In the genomic region with DNA sequence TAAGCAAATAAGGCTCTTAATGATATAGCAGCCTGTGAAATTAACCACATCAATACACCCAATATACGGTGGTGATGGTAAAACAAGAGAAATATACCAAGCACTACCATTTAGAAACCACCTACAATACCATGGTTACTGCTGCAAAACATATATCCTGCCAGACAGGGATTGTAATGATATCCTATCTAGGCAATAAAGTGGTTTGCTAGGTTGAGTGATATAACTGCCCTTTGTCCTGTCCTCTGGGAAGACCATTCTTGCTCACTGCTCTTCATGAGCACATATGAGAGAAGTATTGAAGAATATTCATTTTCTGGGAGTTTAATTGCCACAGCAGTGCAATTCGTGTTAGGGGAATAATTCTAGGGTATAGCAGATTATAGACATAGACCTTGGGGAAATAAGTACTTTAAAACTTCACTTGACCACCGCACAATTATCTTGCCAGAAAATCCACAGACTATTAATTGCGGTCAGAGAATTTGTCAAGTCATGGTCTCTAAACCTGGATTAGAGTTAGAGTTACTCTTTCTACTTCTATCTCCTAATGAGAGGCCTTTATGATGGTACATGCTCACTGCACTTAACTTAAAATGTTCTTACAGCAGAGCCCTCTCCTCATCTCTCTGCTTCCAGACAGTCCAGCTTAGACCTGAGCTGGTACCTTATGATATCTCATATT, we compare ENCODE assay signal across 34 cellular contexts.
"Had no signal": no experiment of that assay in that cellular context is flagged by ENCODE, and none has a peak within 500 bp of the region (broad histone marks: within the 10 kb centered on the region; RNA-seq: fewer than 3 reads in every experiment).

No MANE protein-coding gene starts in this region.

- H3K9me3 ChIP-seq: adrenal gland, ascending aorta, colonic mucosa had no signal

- DNase-seq: activated B cell treated with CpG ODN at 0.5 μM for 24 hours; activated CD4-positive, alpha-beta T cell treated with anti-CD3 and anti-CD28 coated beads for 48 hours; activated CD4-positive, alpha-beta T cell treated with anti-CD3 and anti-CD28 coated beads, Interleukin-2, amount 50 U/mL, for 1 hour; activated CD4-positive, alpha-beta T cell treated with anti-CD3 and anti-CD28 coated beads, Interleukin-2, amount 50 U/mL, for 48 hours; activated CD8-positive, alpha-beta memory T cell treated with anti-CD3 and anti-CD28 coated beads for 24 hours; activated CD8-positive, alpha-beta T cell treated with anti-CD3 and anti-CD28 coated beads for 36 hours; activated effector memory CD4-positive, alpha-beta T cell treated with Interleukin-2 at 50 U/mL for 16 hours; activated gamma-delta T cell treated with Interleukin-2 at 50 U/mL for 16 hours; activated naive CD4-positive, alpha-beta T cell treated with anti-CD3 and anti-CD28 coated beads, Interleukin-2, amount 50 U/mL, for 16 hours; activated naive CD4-positive, alpha-beta T cell treated with Interleukin-2 at 50 U/mL for 16 hours; activated naive CD8-positive, alpha-beta T cell treated with anti-CD3 and anti-CD28 coated beads, Interleukin-2, amount 50 U/mL, for 24 hours; activated T-cell treated with anti-CD3 and anti-CD28 coated beads, Interleukin-2, amount 50 U/mL, for 4 hours; adrenal gland; central memory CD4-positive, alpha-beta T cell; cerebellar nuclear complex; colonic mucosa; effector CD8-positive, alpha-beta T cell; esophagus squamous epithelium; head of caudate nucleus; T-helper 17 cell; T1000; WERI-Rb-1 had no signal

- H3K27me3 Mint-ChIP-seq: activated B cell treated with CpG ODN at 0.5 μM for 24 hours; activated CD8-positive, alpha-beta T cell treated with anti-CD3 and anti-CD28 coated beads for 36 hours; activated naive CD8-positive, alpha-beta T cell treated with anti-CD3 and anti-CD28 coated beads, Interleukin-2, amount 50 U/mL, for 24 hours; activated T-helper 17 cell treated with anti-CD3 and anti-CD28 coated beads, Interleukin-2, amount 50 U/mL, for 72 hours; T-helper 17 cell had no signal

- H3K27me3 ChIP-seq: adrenal gland, ascending aorta, breast epithelium, cardiac muscle cell, colonic mucosa, esophagus squamous epithelium had no signal

- H3K36me3 ChIP-seq: adrenal gland, ascending aorta, breast epithelium, cardiac muscle cell, colonic mucosa, esophagus squamous epithelium, WERI-Rb-1 had no signal

- H3K4me1 Mint-ChIP-seq: activated B cell treated with CpG ODN at 0.5 μM for 24 hours; activated naive CD8-positive, alpha-beta T cell treated with anti-CD3 and anti-CD28 coated beads, Interleukin-2, amount 50 U/mL, for 24 hours; activated T-helper 17 cell treated with anti-CD3 and anti-CD28 coated beads, Interleukin-2, amount 50 U/mL, for 72 hours; brain; T-helper 17 cell had no signal

- FAIRE-seq: endometrium, endothelial cell of umbilical vein, frontal cortex had no signal

- ATAC-seq: activated CD4-positive, CD25-positive, alpha-beta regulatory T cell treated with anti-CD3 and anti-CD28 coated beads, Interleukin-2, amount 50 U/mL, for 24 hours; activated CD8-positive, alpha-beta T cell treated with anti-CD3 and anti-CD28 coated beads for 36 hours; activated naive CD8-positive, alpha-beta T cell treated with anti-CD3 and anti-CD28 coated beads, Interleukin-2, amount 50 U/mL, for 24 hours; activated T-cell treated with anti-CD3 and anti-CD28 coated beads, Interleukin-2, amount 50 U/mL, for 4 hours; activated T-helper 17 cell treated with anti-CD3 and anti-CD28 coated beads, Interleukin-2, amount 50 U/mL, for 72 hours; T-helper 17 cell had no signal

- H3K27ac Mint-ChIP-seq: activated B cell treated with CpG ODN at 0.5 μM for 24 hours; activated CD8-positive, alpha-beta T cell treated with anti-CD3 and anti-CD28 coated beads for 36 hours; activated naive CD8-positive, alpha-beta T cell; activated naive CD8-positive, alpha-beta T cell treated with anti-CD3 and anti-CD28 coated beads, Interleukin-2, amount 50 U/mL, for 24 hours; activated T-helper 17 cell treated with anti-CD3 and anti-CD28 coated beads, Interleukin-2, amount 50 U/mL, for 72 hours; brain; T-helper 17 cell; T-helper 2 cell treated with Interferon-gamma antibody and Interleukin-4, amounts not matched to agents 5 μg/mL and 100 μg/mL, for 36 hours had no signal

- H3K4me3 ChIP-seq: adrenal gland, ascending aorta, breast epithelium, cardiac muscle cell, colonic mucosa, esophagus squamous epithelium had no signal

- H3K9me3 Mint-ChIP-seq: activated T-cell treated with anti-CD3 and anti-CD28 coated beads, Interleukin-2, amount 50 U/mL, for 4 hours had no signal

- H3K27ac ChIP-seq: adrenal gland, ascending aorta, breast epithelium, cardiac muscle cell, colonic mucosa, epithelial cell of prostate, esophagus squamous epithelium, WERI-Rb-1 had no signal

- H3K4me1 ChIP-seq: adrenal gland, ascending aorta, breast epithelium, colonic mucosa, esophagus squamous epithelium had no signal

- H3K4me3 Mint-ChIP-seq: activated B cell treated with CpG ODN at 0.5 μM for 24 hours; activated CD8-positive, alpha-beta T cell treated with anti-CD3 and anti-CD28 coated beads for 36 hours; activated naive CD8-positive, alpha-beta T cell; activated naive CD8-positive, alpha-beta T cell treated with anti-CD3 and anti-CD28 coated beads, Interleukin-2, amount 50 U/mL, for 24 hours; activated T-cell treated with anti-CD3 and anti-CD28 coated beads, Interleukin-2, amount 50 U/mL, for 4 hours; activated T-helper 17 cell treated with anti-CD3 and anti-CD28 coated beads, Interleukin-2, amount 50 U/mL, for 72 hours; brain; T-helper 17 cell; T-helper 2 cell treated with Interferon-gamma antibody and Interleukin-4, amounts not matched to agents 5 μg/mL and 100 μg/mL, for 36 hours had no signal

- H3K36me3 Mint-ChIP-seq: activated naive CD8-positive, alpha-beta T cell had no signal
